In the genomic region with DNA sequence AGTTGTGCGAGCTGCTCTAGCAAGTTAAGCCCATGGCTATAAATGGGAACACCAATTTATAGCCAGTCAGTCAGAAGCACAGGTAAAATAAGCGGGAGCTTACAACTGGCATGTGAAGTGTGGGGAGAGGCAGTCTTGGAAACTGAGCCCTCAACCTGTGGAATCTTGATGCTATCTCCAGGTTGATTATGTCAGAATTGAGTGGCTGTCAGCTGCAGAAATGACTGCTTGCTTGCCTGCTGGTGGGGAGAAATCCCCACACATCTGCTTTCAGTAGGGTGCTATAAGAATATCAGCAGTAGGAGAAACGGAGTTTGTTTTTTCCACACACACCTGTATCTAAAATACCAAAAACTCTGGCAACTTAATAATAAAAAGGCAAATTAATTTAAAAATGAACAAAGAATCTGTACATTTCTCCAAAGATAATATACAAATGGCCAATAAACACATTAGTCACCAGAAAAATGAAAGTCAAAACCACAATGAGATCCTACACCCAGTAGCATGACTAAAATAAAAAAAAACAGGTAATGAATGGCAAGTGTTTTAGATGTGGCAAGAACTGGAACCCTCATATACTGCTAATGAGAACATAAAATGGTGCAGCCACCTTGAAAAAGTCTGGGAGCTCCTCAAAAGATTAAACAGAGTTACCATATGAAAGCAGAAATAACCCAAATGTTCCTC, we compare ENCODE assay signal across 12 cellular contexts. TPM values are rescaled to one million over a fixed set of nuclear protein-coding genes. Genes with fewer than 3 reads are reported as not detected.
DNase-seq lines count a peak whose midpoint lies in the region; ATAC-seq and TF ChIP-seq lines count a peak whose summit lies in the region.
"Had no signal": no experiment of that assay in that cellular context is flagged by ENCODE, and none has a peak within 500 bp of the region (broad histone marks: within the 10 kb centered on the region; RNA-seq: fewer than 3 reads in every experiment).

No MANE protein-coding gene starts in this region.

- POLR2A ChIA-PET in activated CD4-positive, alpha-beta memory T cell treated with anti-CD3 and anti-CD28 coated beads for 36 hours (lab: Charles Lee), result no interaction called here
- POLR2A ChIA-PET in activated CD4-positive, alpha-beta memory T cell treated with anti-CD3 and anti-CD28 coated beads, Interleukin-2, amount 10 ng/mL, durations not matched to agents 7 days and 5 days (lab: Charles Lee), result interaction anchor here (0.6 to 0.7 kb wide), 2 partner anchors 8 to 1102 kb away, joined by 3 to 4 read pairs; no protein-coding TSS in a partner anchor
- POLR2A ChIA-PET in HCT116 (lab: Charles Lee), result no interaction called here

- H3K4me2 ChIP-seq in HCT116 (ENCODE audit: low read length) (peak overlapping the region; percentile 26; the same call in 1 of the 2 replicates), mammary epithelial cell (ENCODE audit: insufficient read depth, low read depth, low read length) (no peak overlapping the region), osteoblast (ENCODE audit: insufficient read depth, low read length) (peak overlapping the region; percentile 10)

- H3K27me3 ChIP-seq in HCT116 (ENCODE audit: insufficient read depth, low read length) (no peaks in the 10 kb centered on the region), mammary epithelial cell (ENCODE audit: insufficient read depth, low read length) (no peaks in the 10 kb centered on the region), osteoblast (ENCODE audit: insufficient read depth, low read length) (no peaks in the 10 kb centered on the region)
- H3K27me3 ChIP-seq: pancreas had no signal

- H3K36me3 ChIP-seq in HCT116 (ENCODE audit: control insufficient read depth in 1 of 2, insufficient read depth in 2 of 2, low read length in 2 of 2) (no peaks in the 10 kb centered on the region), mammary epithelial cell (ENCODE audit: insufficient read depth, low read length) (peaks cover 3% of the 10 kb centered on the region), osteoblast (ENCODE audit: insufficient read depth, low read length) (peaks cover 5% of the 10 kb centered on the region)
- H3K36me3 ChIP-seq: pancreas had no signal

- no peak for TF ChIP-seq CTCF in HCT116 (IDR thresholded peaks at IDR 0.05 in 2 of 3, conservative IDR thresholded peaks at IDR 0.05 in 1 of 3; ENCODE audit: borderline replicate concordance in 1 of 3, insufficient read depth in 1 of 3, low read depth in 2 of 3, low read length in 2 of 3)
- TF ChIP-seq CTCF in mammary epithelial cell (conservative IDR thresholded peaks at IDR 0.05 in 1 of 2, IDR thresholded peaks at IDR 0.05 in 1 of 2; ENCODE audit: extremely low read depth in 1 of 2, insufficient read depth in 1 of 2, low read depth in 1 of 2, low read length in 2 of 2), result no peak
- no peak for TF ChIP-seq CTCF in osteoblast (IDR thresholded peaks at IDR 0.05; ENCODE audit: extremely low read depth, low read depth, low read length)

- H3K36me3 Mint-ChIP-seq in activated CD4-positive, alpha-beta memory T cell treated with anti-CD3 and anti-CD28 coated beads for 36 hours, result no peaks in the 10 kb centered on the region
- H3K36me3 Mint-ChIP-seq in activated CD4-positive, alpha-beta memory T cell treated with anti-CD3 and anti-CD28 coated beads, Interleukin-2, amount 10 ng/mL, durations not matched to agents 7 days and 5 days (ENCODE audit: low read depth), result peaks cover 2% of the 10 kb centered on the region

- H3K4me1 ChIP-seq in HCT116 (ENCODE audit: control insufficient read depth in 1 of 2, insufficient read depth in 2 of 2, low read length in 2 of 2), result peaks cover 40 to 51% of the 10 kb centered on the region in 2 experiments
- H3K4me1 ChIP-seq in mammary epithelial cell (ENCODE audit: insufficient read depth, low read length), result peaks cover 31% of the 10 kb centered on the region
- peaks cover 26% of the 10 kb centered on the region for H3K4me1 ChIP-seq in osteoblast (ENCODE audit: insufficient read depth, low read length)

- H2AFZ ChIP-seq in HCT116 (ENCODE audit: low read depth, low read length, poor library complexity, severe bottlenecking) (no peak overlapping the region), mammary epithelial cell (ENCODE audit: low read depth, low read length) (no peak overlapping the region), osteoblast (ENCODE audit: low read length) (no peak overlapping the region)

- H3K79me2 ChIP-seq in HCT116 (ENCODE audit: insufficient read depth, low read length) (peaks cover 77% of the 10 kb centered on the region), mammary epithelial cell (ENCODE audit: insufficient read depth, low read length) (peaks cover 90% of the 10 kb centered on the region), osteoblast (ENCODE audit: insufficient read depth, low read length) (peaks cover 83% of the 10 kb centered on the region)

- RAD21 ChIA-PET in HCT116 (lab: Charles Lee; ENCODE audit: low non-redundant PET in 1 of 2, low total read pairs in 2 of 2, uncharacterized antibody in 2 of 2, unreplicated experiment in 2 of 2), result no interaction called here

- no peak for ATAC-seq in HCT116
- ATAC-seq: pancreas had no signal

- H3K9me3 ChIP-seq in HCT116 (ENCODE audit: control insufficient read depth in 1 of 2, insufficient read depth in 1 of 2, low read depth in 1 of 2, low read length in 2 of 2) (no peaks in the 10 kb centered on the region), mammary epithelial cell (replicated peaks; ENCODE audit: insufficient read depth, low read length) (no peaks in the 10 kb centered on the region), osteoblast (ENCODE audit: low read depth, low read length) (no peaks in the 10 kb centered on the region)
- H3K9me3 ChIP-seq: pancreas had no signal

- peaks cover 15% of the 10 kb centered on the region for H3K4me1 Mint-ChIP-seq in activated CD4-positive, alpha-beta memory T cell treated with anti-CD3 and anti-CD28 coated beads for 36 hours (ENCODE audit: low read depth)
- peaks cover 14% of the 10 kb centered on the region for H3K4me1 Mint-ChIP-seq in activated CD4-positive, alpha-beta memory T cell treated with anti-CD3 and anti-CD28 coated beads, Interleukin-2, amount 10 ng/mL, durations not matched to agents 7 days and 5 days

- intact Hi-C loops in activated CD4-positive, alpha-beta memory T cell treated with anti-CD3 and anti-CD28 coated beads for 36 hours (cut with micrococcal nuclease), result no loop called here
- intact Hi-C loops in HCT116 (cut with micrococcal nuclease) (loop anchor here (5.0 kb wide), 1 partner anchor 45 kb away; no protein-coding TSS in a partner anchor), mammary epithelial cell (cut with micrococcal nuclease) (loop anchor here (2.0 kb wide), 1 partner anchor 47 kb away; no protein-coding TSS in a partner anchor)

- H3K9me3 Mint-ChIP-seq in activated CD4-positive, alpha-beta memory T cell treated with anti-CD3 and anti-CD28 coated beads for 36 hours, result no peaks in the 10 kb centered on the region
- no peaks in the 10 kb centered on the region for H3K9me3 Mint-ChIP-seq in activated CD4-positive, alpha-beta memory T cell treated with anti-CD3 and anti-CD28 coated beads, Interleukin-2, amount 10 ng/mL, durations not matched to agents 7 days and 5 days
- H3K9me3 Mint-ChIP-seq: activated T-helper 1 cell treated with anti-CD3 and anti-CD28 coated beads, Interleukin-12 subunit alpha, Interleukin-12 subunit beta, Interleukin-2, Interleukin-4 antibody, amounts not matched to agents 30 ng/mL and 10 ng/mL and 1 ng/mL, durations not matched to agents 14 hours and 24 hours and 36 hours had no signal

- H3K27me3 Mint-ChIP-seq in activated CD4-positive, alpha-beta memory T cell treated with anti-CD3 and anti-CD28 coated beads for 36 hours, result no peaks in the 10 kb centered on the region
- no peaks in the 10 kb centered on the region for H3K27me3 Mint-ChIP-seq in activated CD4-positive, alpha-beta memory T cell treated with anti-CD3 and anti-CD28 coated beads, Interleukin-2, amount 10 ng/mL, durations not matched to agents 7 days and 5 days

- no TSS peak for BruUV-seq in HCT116 (replicated peaks; lab: Mats Ljungman, UMichigan)
- no TSS peak for BruUV-seq in mammary epithelial cell (replicated peaks; lab: Mats Ljungman, UMichigan)

- H3K4me3 Mint-ChIP-seq in activated CD4-positive, alpha-beta memory T cell treated with anti-CD3 and anti-CD28 coated beads for 36 hours, result no peak overlapping the region
- no peak overlapping the region for H3K4me3 Mint-ChIP-seq in activated CD4-positive, alpha-beta memory T cell treated with anti-CD3 and anti-CD28 coated beads, Interleukin-2, amount 10 ng/mL, durations not matched to agents 7 days and 5 days
- H3K4me3 Mint-ChIP-seq: activated T-helper 1 cell treated with anti-CD3 and anti-CD28 coated beads, Interleukin-12 subunit alpha, Interleukin-12 subunit beta, Interleukin-2, Interleukin-4 antibody, amounts not matched to agents 30 ng/mL and 10 ng/mL and 1 ng/mL, durations not matched to agents 14 hours and 24 hours and 36 hours had no signal

- H3K27ac ChIP-seq in HCT116 (ENCODE audit: low read depth, low read length) (peak overlapping the region; percentile 9; the same call in 1 of the 2 replicates), mammary epithelial cell (ENCODE audit: insufficient read depth, low read depth, low read length) (no peak overlapping the region), osteoblast (ENCODE audit: low read depth, low read length) (no peak overlapping the region)
- H3K27ac ChIP-seq: pancreas had no signal

- no peak overlapping the region for H3K27ac Mint-ChIP-seq in activated CD4-positive, alpha-beta memory T cell treated with anti-CD3 and anti-CD28 coated beads for 36 hours
- no peak overlapping the region for H3K27ac Mint-ChIP-seq in activated CD4-positive, alpha-beta memory T cell treated with anti-CD3 and anti-CD28 coated beads, Interleukin-2, amount 10 ng/mL, durations not matched to agents 7 days and 5 days
- H3K27ac Mint-ChIP-seq: activated T-helper 1 cell treated with anti-CD3 and anti-CD28 coated beads, Interleukin-12 subunit alpha, Interleukin-12 subunit beta, Interleukin-2, Interleukin-4 antibody, amounts not matched to agents 30 ng/mL and 10 ng/mL and 1 ng/mL, durations not matched to agents 14 hours and 24 hours and 36 hours had no signal

- no peaks in the 10 kb centered on the region for H3K9me2 ChIP-seq in HCT116 (ENCODE audit: insufficient read depth)

- H4K20me1 ChIP-seq in HCT116 (ENCODE audit: insufficient read depth), result no peaks in the 10 kb centered on the region; the same call in 1 of the 2 replicates
- peaks cover 2% of the 10 kb centered on the region for H4K20me1 ChIP-seq in mammary epithelial cell (ENCODE audit: insufficient read depth, low read length)
- H4K20me1 ChIP-seq in osteoblast (ENCODE audit: insufficient read depth, low read length), result peaks cover 60% of the 10 kb centered on the region

- TF ChIP-seq POLR2A in HCT116 (IDR thresholded peaks at IDR 0.05; ENCODE audit: borderline replicate concordance, extremely low read depth, insufficient read depth, insufficient read length), result no peak

- dilution Hi-C loops in mammary epithelial cell (cut with HindIII; ENCODE audit: low sequenced_read_pairs), result no loop called here

- DNase-seq in activated CD4-positive, alpha-beta memory T cell treated with anti-CD3 and anti-CD28 coated beads for 36 hours, result peak; percentile 12
- no peak for DNase-seq in activated CD4-positive, alpha-beta memory T cell treated with anti-CD3 and anti-CD28 coated beads, Interleukin-2, amount 10 ng/mL, durations not matched to agents 7 days and 5 days
- DNase-seq in HCT116 (ENCODE audit: low read depth, low spot score) (no peak), mammary epithelial cell (peak; percentile 67), osteoblast (ENCODE audit: insufficient read length, low spot score, missing footprints) (peak; percentile 54), NCI-H2107 treated with DMSO at 0.1 percent for 48 hours (lab: John Stamatoyannopoulos, UW; ENCODE audit: unreplicated experiment) (no peak), occipital lobe (lab: John Stamatoyannopoulos, UW) (no peak)
- DNase-seq in effector CD8-positive, alpha-beta T cell (lab: John Stamatoyannopoulos, UW), result no peak
- DNase-seq: ACHN, caudate nucleus, pancreas had no signal

- TF ChIP-seq RAD21 in HCT116 (IDR thresholded peaks at IDR 0.05; ENCODE audit: low read depth), result no peak

- no peak overlapping the region for H3K4me3 ChIP-seq in HCT116 (replicated peaks in 1 of 2; ENCODE audit: low read depth in 1 of 2, low read length in 2 of 2)
- no peak overlapping the region for H3K4me3 ChIP-seq in mammary epithelial cell (replicated peaks in 1 of 3; ENCODE audit: insufficient read depth in 1 of 3, low read depth in 2 of 3, low read length in 3 of 3)
- no peak overlapping the region for H3K4me3 ChIP-seq in osteoblast (ENCODE audit: insufficient read depth, low read length)
- H3K4me3 ChIP-seq: pancreas had no signal

- in situ Hi-C loops in mammary epithelial cell (cut with MboI; ENCODE audit: low sequenced_read_pairs in 2 of 2), result no loop called here

- 96% methylated on average over 3 of the region's 3 CpGs for WGBS in mammary epithelial cell (ENCODE audit: low coverage, missing lambda C conversion rate)

- CTCF ChIA-PET in activated CD4-positive, alpha-beta memory T cell treated with anti-CD3 and anti-CD28 coated beads for 36 hours (lab: Charles Lee), result interaction anchor here (0.7 kb wide), 1 partner anchor 478 kb away, joined by 3 read pairs; no protein-coding TSS in a partner anchor
- CTCF ChIA-PET in activated CD4-positive, alpha-beta memory T cell treated with anti-CD3 and anti-CD28 coated beads, Interleukin-2, amount 10 ng/mL, durations not matched to agents 7 days and 5 days (lab: Charles Lee), result no interaction called here
- CTCF ChIA-PET in HCT116 (lab: Charles Lee) (no interaction called here), mammary epithelial cell (lab: Charles Lee; ENCODE audit: low non-redundant PET) (no interaction called here)

- H3K9ac ChIP-seq in HCT116 (ENCODE audit: low read length), result no peak overlapping the region; the same call in 1 of the 2 replicates
- H3K9ac ChIP-seq in mammary epithelial cell (ENCODE audit: insufficient read depth, low read length), result no peak overlapping the region

RNA-seq across cellular contexts. Expression of gene MAP4, which starts 26.0 kb away (rescaled TPM):
- total RNA-seq in activated CD4-positive, alpha-beta memory T cell treated with anti-CD3 and anti-CD28 coated beads for 36 hours, result 100 to 1,000 TPM; 114 to 116 TPM
- total RNA-seq in activated CD4-positive, alpha-beta memory T cell treated with anti-CD3 and anti-CD28 coated beads, Interleukin-2, amount 10 ng/mL, durations not matched to agents 7 days and 5 days, result 10 to 100 TPM; 92.6 to 94.2 TPM
- total RNA-seq in HCT116 (2021; ENCODE audit: unreplicated experiment) (200 TPM), mammary epithelial cell (100 to 1,000 TPM; 148 to 288 TPM), osteoblast (158 TPM in 2 replicates), occipital lobe (306 TPM)
- polyA plus RNA-seq in HCT116 (2012), result 120 and 128 TPM in 2 replicates
- polyA plus RNA-seq in mammary epithelial cell, result 119 TPM
- 222 TPM for polyA minus RNA-seq in mammary epithelial cell

Comparison
In these comparisons a context has a peak if more than half of its experiments do, and no peak if none do; other contexts are left out.
1. DNase-seq: peak in activated CD4-positive, alpha-beta memory T cell treated with anti-CD3 and anti-CD28 coated beads for 36 hours (single experiment), mammary epithelial cell (single experiment) and osteoblast (single experiment); none in activated CD4-positive, alpha-beta memory T cell treated with anti-CD3 and anti-CD28 coated beads, Interleukin-2, amount 10 ng/mL, durations not matched to agents 7 days and 5 days (single experiment), HCT116 (single experiment), NCI-H2107 treated with DMSO at 0.1 percent for 48 hours (single experiment), occipital lobe (single experiment) and effector CD8-positive, alpha-beta T cell (single experiment).